In the genomic region with DNA sequence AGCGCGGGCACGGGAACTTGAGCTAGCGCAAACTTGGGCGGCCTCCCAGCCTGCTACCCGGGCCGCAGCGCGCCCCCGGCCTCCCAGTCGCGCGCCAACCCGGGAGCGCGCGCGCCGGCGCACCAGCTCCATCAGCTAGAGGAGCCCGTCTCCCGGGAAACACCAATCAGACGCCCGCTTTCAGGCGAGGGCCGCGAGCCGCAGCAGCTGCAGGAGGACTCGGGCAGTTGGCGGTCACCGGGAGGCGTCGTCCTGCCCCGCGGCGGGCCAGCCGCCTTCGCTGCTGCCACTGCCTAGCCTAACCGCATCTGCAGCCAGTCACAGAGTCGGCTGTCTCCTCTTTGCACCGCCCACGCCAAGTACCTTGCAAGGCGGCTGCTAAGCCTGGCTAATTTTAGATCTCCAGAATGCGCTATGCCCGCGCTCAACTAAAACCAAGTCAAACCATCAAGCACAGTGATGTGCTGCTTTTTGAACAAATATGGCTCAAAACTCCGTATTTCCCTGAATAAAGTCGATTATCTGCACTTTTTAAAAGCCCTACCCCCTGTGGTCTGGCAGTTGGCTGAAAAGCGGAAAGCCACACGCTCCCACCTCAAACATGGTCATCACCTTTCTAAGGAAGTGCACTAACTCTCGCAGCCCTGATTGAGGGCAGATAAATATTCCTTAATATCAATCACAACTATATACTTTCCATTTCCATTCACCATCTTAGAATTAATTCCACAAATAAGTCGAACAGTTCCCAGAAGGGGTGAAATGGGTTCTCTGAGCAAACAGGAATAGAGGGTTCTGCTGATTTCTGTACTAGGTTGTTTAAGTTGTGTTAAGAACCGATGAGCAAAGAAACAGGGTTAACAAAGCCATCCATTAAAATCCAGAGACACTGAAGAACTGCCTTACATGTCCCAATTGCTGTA, we compare ENCODE assay signal across 1 cellular context.
TF ChIP-seq lines count a peak whose summit lies in the region.

No MANE protein-coding gene starts in this region.

TF ChIP-seq in HEK293, 187 proteins besides CTCF, POLR2A, EP300 and RAD21 (continued from another document and continues in another):
- TF ChIP-seq ELK4 (IDR thresholded peaks at IDR 0.05; ENCODE audit: borderline replicate concordance, low read depth, low read length) = no peak
- TF ChIP-seq ZNF658 (tag by site-specific recombination; IDR thresholded peaks at IDR 0.05) = no peak
- no peak for TF ChIP-seq ZNF513 (tag by site-specific recombination; IDR thresholded peaks at IDR 0.05)
- TF ChIP-seq ZBTB7A (tag by site-specific recombination; IDR thresholded peaks at IDR 0.05; ENCODE audit: low read depth) = no peak
- no peak for TF ChIP-seq KLF16 (tag by site-specific recombination; IDR thresholded peaks at IDR 0.05)
- TF ChIP-seq ZSCAN5A (tag by site-specific recombination; IDR thresholded peaks at IDR 0.05) = no peak
- TF ChIP-seq ZNF366 (tag by site-specific recombination; conservative IDR thresholded peaks at IDR 0.05) = no peak
- TF ChIP-seq ZNF248 (tag by site-specific recombination; IDR thresholded peaks at IDR 0.05) = no peak
- no peak for TF ChIP-seq ZBTB48 (tag by site-specific recombination; IDR thresholded peaks at IDR 0.05)
- TF ChIP-seq YY2 (tag by site-specific recombination; IDR thresholded peaks at IDR 0.05) = no peak
- TF ChIP-seq ZNF202 (tag by site-specific recombination; IDR thresholded peaks at IDR 0.05; ENCODE audit: borderline replicate concordance) = no peak
- no peak for TF ChIP-seq ZNF48 (tag by site-specific recombination; IDR thresholded peaks at IDR 0.05)
- no peak for TF ChIP-seq ZNF16 (tag by site-specific recombination; IDR thresholded peaks at IDR 0.05; ENCODE audit: low read depth)
- TF ChIP-seq ZNF660 (tag by site-specific recombination; IDR thresholded peaks at IDR 0.05) = 0 out of 2 replicates have a peak, but pooled peaks have one; percentile 55
- no peak for TF ChIP-seq ZNF768 (tag by site-specific recombination; IDR thresholded peaks at IDR 0.05)
- peak; percentile 83 for TF ChIP-seq ZSCAN30 (tag by site-specific recombination; IDR thresholded peaks at IDR 0.05)
- TF ChIP-seq, protein P1, sequence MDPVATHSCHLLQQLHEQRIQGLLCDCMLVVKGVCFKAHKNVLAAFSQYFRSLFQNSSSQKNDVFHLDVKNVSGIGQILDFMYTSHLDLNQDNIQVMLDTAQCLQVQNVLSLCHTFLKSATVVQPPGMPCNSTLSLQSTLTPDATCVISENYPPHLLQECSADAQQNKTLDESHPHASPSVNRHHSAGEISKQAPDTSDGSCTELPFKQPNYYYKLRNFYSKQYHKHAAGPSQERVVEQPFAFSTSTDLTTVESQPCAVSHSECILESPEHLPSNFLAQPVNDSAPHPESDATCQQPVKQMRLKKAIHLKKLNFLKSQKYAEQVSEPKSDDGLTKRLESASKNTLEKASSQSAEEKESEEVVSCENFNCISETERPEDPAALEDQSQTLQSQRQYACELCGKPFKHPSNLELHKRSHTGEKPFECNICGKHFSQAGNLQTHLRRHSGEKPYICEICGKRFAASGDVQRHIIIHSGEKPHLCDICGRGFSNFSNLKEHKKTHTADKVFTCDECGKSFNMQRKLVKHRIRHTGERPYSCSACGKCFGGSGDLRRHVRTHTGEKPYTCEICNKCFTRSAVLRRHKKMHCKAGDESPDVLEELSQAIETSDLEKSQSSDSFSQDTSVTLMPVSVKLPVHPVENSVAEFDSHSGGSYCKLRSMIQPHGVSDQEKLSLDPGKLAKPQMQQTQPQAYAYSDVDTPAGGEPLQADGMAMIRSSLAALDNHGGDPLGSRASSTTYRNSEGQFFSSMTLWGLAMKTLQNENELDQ (tag by site-specific recombination; IDR thresholded peaks at IDR 0.05; ENCODE audit: low read depth) = no peak
- TF ChIP-seq ZNF140 (tag by site-specific recombination; IDR thresholded peaks at IDR 0.05) = no peak
- no peak for TF ChIP-seq ZNF350 (tag by site-specific recombination; IDR thresholded peaks at IDR 0.05)
- TF ChIP-seq REPIN1 (tag by site-specific recombination; IDR thresholded peaks at IDR 0.05; ENCODE audit: low read depth) = no peak
- peak; percentile 69 for TF ChIP-seq ZNF600 (tag by site-specific recombination; IDR thresholded peaks at IDR 0.05)
- TF ChIP-seq ZNF677 (tag by site-specific recombination; IDR thresholded peaks at IDR 0.05) = no peak
- no peak for TF ChIP-seq ZNF837 (tag by site-specific recombination; IDR thresholded peaks at IDR 0.05)
- TF ChIP-seq RBAK (tag by site-specific recombination; IDR thresholded peaks at IDR 0.05) = no peak
- TF ChIP-seq ZBTB1 (tag by site-specific recombination; IDR thresholded peaks at IDR 0.05) = no peak
- no peak for TF ChIP-seq SETDB1 (IDR thresholded peaks at IDR 0.05; ENCODE audit: insufficient read length, low read length)
- TF ChIP-seq GLI2 (tag by site-specific recombination; IDR thresholded peaks at IDR 0.05; ENCODE audit: borderline replicate concordance, low read depth) = no peak
- TF ChIP-seq, protein P2, sequence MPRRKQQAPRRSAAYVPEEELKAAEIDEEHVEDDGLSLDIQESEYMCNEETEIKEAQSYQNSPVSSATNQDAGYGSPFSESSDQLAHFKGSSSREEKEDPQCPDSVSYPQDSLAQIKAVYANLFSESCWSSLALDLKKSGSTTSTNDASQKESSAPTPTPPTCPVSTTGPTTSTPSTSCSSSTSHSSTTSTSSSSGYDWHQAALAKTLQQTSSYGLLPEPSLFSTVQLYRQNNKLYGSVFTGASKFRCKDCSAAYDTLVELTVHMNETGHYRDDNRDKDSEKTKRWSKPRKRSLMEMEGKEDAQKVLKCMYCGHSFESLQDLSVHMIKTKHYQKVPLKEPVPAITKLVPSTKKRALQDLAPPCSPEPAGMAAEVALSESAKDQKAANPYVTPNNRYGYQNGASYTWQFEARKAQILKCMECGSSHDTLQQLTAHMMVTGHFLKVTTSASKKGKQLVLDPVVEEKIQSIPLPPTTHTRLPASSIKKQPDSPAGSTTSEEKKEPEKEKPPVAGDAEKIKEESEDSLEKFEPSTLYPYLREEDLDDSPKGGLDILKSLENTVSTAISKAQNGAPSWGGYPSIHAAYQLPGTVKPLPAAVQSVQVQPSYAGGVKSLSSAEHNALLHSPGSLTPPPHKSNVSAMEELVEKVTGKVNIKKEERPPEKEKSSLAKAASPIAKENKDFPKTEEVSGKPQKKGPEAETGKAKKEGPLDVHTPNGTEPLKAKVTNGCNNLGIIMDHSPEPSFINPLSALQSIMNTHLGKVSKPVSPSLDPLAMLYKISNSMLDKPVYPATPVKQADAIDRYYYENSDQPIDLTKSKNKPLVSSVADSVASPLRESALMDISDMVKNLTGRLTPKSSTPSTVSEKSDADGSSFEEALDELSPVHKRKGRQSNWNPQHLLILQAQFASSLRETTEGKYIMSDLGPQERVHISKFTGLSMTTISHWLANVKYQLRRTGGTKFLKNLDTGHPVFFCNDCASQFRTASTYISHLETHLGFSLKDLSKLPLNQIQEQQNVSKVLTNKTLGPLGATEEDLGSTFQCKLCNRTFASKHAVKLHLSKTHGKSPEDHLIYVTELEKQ (tag by site-specific recombination; IDR thresholded peaks at IDR 0.05; ENCODE audit: borderline replicate concordance) = no peak
- no peak for TF ChIP-seq ZBTB11 (tag by site-specific recombination; conservative IDR thresholded peaks at IDR 0.05; ENCODE audit: low read depth)
- TF ChIP-seq ZNF707 (tag by site-specific recombination; IDR thresholded peaks at IDR 0.05) = no peak
- TF ChIP-seq ZSCAN16 (tag by site-specific recombination; IDR thresholded peaks at IDR 0.05) = no peak
- TF ChIP-seq KLF9 (tag by site-specific recombination; IDR thresholded peaks at IDR 0.05; ENCODE audit: low read depth) = peak; percentile 36; the same call in 1 of the 2 replicates
- no peak for TF ChIP-seq ZBTB21 (tag by site-specific recombination; IDR thresholded peaks at IDR 0.05)
- no peak for TF ChIP-seq KLF7 (tag by site-specific recombination; IDR thresholded peaks at IDR 0.05; ENCODE audit: borderline replicate concordance)
- TF ChIP-seq PRDM2 (tag by site-specific recombination; IDR thresholded peaks at IDR 0.05; ENCODE audit: borderline replicate concordance) = no peak
- no peak for TF ChIP-seq TCF7L2 (IDR thresholded peaks at IDR 0.05; ENCODE audit: borderline replicate concordance, low read depth, low read length)
- no peak for TF ChIP-seq ZNF211 (tag by site-specific recombination; IDR thresholded peaks at IDR 0.05; ENCODE audit: low read depth)
- TF ChIP-seq ZNF19 (tag by site-specific recombination; IDR thresholded peaks at IDR 0.05; ENCODE audit: low read depth) = no peak
